8 cellular contexts compared by ENCODE assay signal in genomic region chr7:123747089-123747488, GRCh38. TPM values are rescaled to one million over a fixed set of nuclear protein-coding genes. Genes with fewer than 3 reads are reported as not detected.
DNase-seq lines count a peak whose midpoint lies in the region; ATAC-seq and TF ChIP-seq lines count a peak whose summit lies in the region.

No MANE protein-coding gene starts in this region.

- H3K4me1 ChIP-seq in esophagus squamous epithelium (peaks cover 7 to 81% (median 36%) of the 10 kb centered on the region in 3 donors), sigmoid colon (peaks cover 2 to 79% (median 64%) of the 10 kb centered on the region in 4 donors)

- TF ChIP-seq CTCF in GM13977 (IDR thresholded peaks at IDR 0.05; ENCODE audit: extremely low read depth, insufficient read depth, missing control alignments), result no peak
- TF ChIP-seq CTCF in esophagus squamous epithelium (IDR thresholded peaks at IDR 0.05), result no peak
- TF ChIP-seq CTCF in sigmoid colon (IDR thresholded peaks at IDR 0.05), result no peak

- H3K9me3 ChIP-seq in esophagus squamous epithelium, result no peaks in the 10 kb centered on the region
- no peaks in the 10 kb centered on the region for H3K9me3 ChIP-seq in sigmoid colon

- H3K27me3 ChIP-seq in esophagus squamous epithelium (no peaks in the 10 kb centered on the region), sigmoid colon (no peaks in the 10 kb centered on the region)

- H3K27ac ChIP-seq in esophagus squamous epithelium (peak overlapping the region; percentile 97 to 99 (median 99)), sigmoid colon (peak overlapping the region; percentile 90 to 99 (median 98))

- H3K4me3 ChIP-seq in esophagus squamous epithelium (peak overlapping the region; percentile 72 to 93 (median 88)), sigmoid colon (peak overlapping the region; percentile 66 to 94 (median 81))

- peak; percentile 28 for DNase-seq in GM13977 (ENCODE audit: low spot score)
- DNase-seq in RPMI8226, result peak; percentile 26
- DNase-seq in esophagus squamous epithelium (lab: John Stamatoyannopoulos, UW), result no peak
- no peak for DNase-seq in sigmoid colon
- DNase-seq in NCI-H1417 treated with DMSO at 0.1 percent for 48 hours (lab: John Stamatoyannopoulos, UW), result no peak
- no peak for DNase-seq in mesenteric fat pad (ENCODE audit: low spot score)

- TF ChIP-seq EP300 in sigmoid colon (IDR thresholded peaks at IDR 0.05), result no peak

- TF ChIP-seq POLR2A in esophagus squamous epithelium (IDR thresholded peaks at IDR 0.05), result no peak
- TF ChIP-seq POLR2A in sigmoid colon (IDR thresholded peaks at IDR 0.05), result no peak

- ATAC-seq in GM18873 (IDR thresholded peaks at IDR 0.05; ENCODE audit: low FRiP score, unreplicated experiment) (no peak), GM18868 (IDR thresholded peaks at IDR 0.05; ENCODE audit: unreplicated experiment) (no peak)

- intact Hi-C loops in esophagus squamous epithelium (cut with DNase I), result no loop called here
- intact Hi-C loops in sigmoid colon (cut with DNase I), result loop anchor here (5.0 kb wide), 2 partner anchors 45 to 210 kb away; no protein-coding TSS in a partner anchor

- WGBS in esophagus squamous epithelium, 2 donors, result 6 to 12% methylated on average over 4 of the region's 4 CpGs
- 8 to 18% methylated on average over 4 of the region's 4 CpGs for WGBS in sigmoid colon, 2 donors

- in situ Hi-C loops in GM13977 (cut with MboI; ENCODE audit: low pct_unique_long_range_greater_than_20kb, low sequenced_read_pairs, unreplicated experiment), result no loop called here

- no peaks in the 10 kb centered on the region for H3K36me3 ChIP-seq in esophagus squamous epithelium
- no peaks in the 10 kb centered on the region for H3K36me3 ChIP-seq in sigmoid colon

RNA-seq across cellular contexts. Expression of gene WASL, which starts 1.7 kb away (rescaled TPM):
- total RNA-seq in esophagus squamous epithelium, result 10 to 100 TPM; 26.0 to 34.6 (median 31.3) TPM
- total RNA-seq in sigmoid colon, result 10 to 100 TPM; 32.4 to 45.3 (median 39.0) TPM
- polyA plus RNA-seq in sigmoid colon, result 10 to 100 TPM; 33.0 to 80.5 (median 71.5) TPM
- total RNA-seq in mesenteric fat pad, result 35.0 TPM

Comparison
In these comparisons a context has a peak if more than half of its experiments do, and no peak if none do; other contexts are left out.
1. DNase-seq: peak in GM13977 (single experiment) and RPMI8226 (single experiment); none in esophagus squamous epithelium (single experiment), sigmoid colon (single experiment), NCI-H1417 treated with DMSO at 0.1 percent for 48 hours (single experiment) and mesenteric fat pad (single experiment).